In genomic region chrX:48540480-48540879, GRCh38 we compare ENCODE assay signal across 6 cellular contexts. TPM values are rescaled to one million over a fixed set of nuclear protein-coding genes. Genes with fewer than 3 reads are reported as not detected.
DNase-seq lines count a peak whose midpoint lies in the region; ATAC-seq and TF ChIP-seq lines count a peak whose summit lies in the region.

No MANE protein-coding gene starts in this region.

- TF ChIP-seq EP300 in upper lobe of left lung (IDR thresholded peaks at IDR 0.05): no peak

- TF ChIP-seq POLR2A in heart left ventricle (IDR thresholded peaks at IDR 0.05) (no peak), upper lobe of left lung (IDR thresholded peaks at IDR 0.05) (no peak)

- H3K27ac ChIP-seq in heart left ventricle: peak overlapping the region in 9 of 12 donors; percentile 24 to 95 (median 91)
- H3K27ac ChIP-seq in upper lobe of left lung: peak overlapping the region; percentile 86 to 95 (median 92)

- peak overlapping the region; percentile 53 to 91 (median 74) for H3K4me3 ChIP-seq in heart left ventricle
- H3K4me3 ChIP-seq in fibroblast of villous mesenchyme (ENCODE audit: low read depth, low read length): peak overlapping the region; percentile 77
- H3K4me3 ChIP-seq in upper lobe of left lung: peak overlapping the region in 3 of 4 donors; percentile 66 to 71 (median 67)

- H3K4me1 ChIP-seq in heart left ventricle (peaks cover 0 to 16% (median 3%) of the 10 kb centered on the region in 12 donors), upper lobe of left lung (peaks cover 0 to 7% (median 0%) of the 10 kb centered on the region in 4 donors)

- peaks cover 0 to 23% (median 8%) of the 10 kb centered on the region in 9 donors for H3K36me3 ChIP-seq in heart left ventricle
- peaks cover 0 to 13% (median 3%) of the 10 kb centered on the region in 4 donors for H3K36me3 ChIP-seq in upper lobe of left lung

- no peak for TF ChIP-seq CTCF in heart left ventricle (IDR thresholded peaks at IDR 0.05)
- no peak for TF ChIP-seq CTCF in fibroblast of villous mesenchyme (IDR thresholded peaks at IDR 0.05; ENCODE audit: insufficient read depth, low read depth, low read length)
- no peak for TF ChIP-seq CTCF in upper lobe of left lung (IDR thresholded peaks at IDR 0.05)

- H3K27me3 ChIP-seq in heart left ventricle (peaks cover 0 to 3% (median 0%) of the 10 kb centered on the region in 9 donors), upper lobe of left lung (no peaks in the 10 kb centered on the region)

- WGBS in heart left ventricle, 4 donors: 53 to 69% (median 64%) methylated on average over 7 of the region's 7 CpGs
- 74 to 77% methylated on average over 7 of the region's 7 CpGs for WGBS in upper lobe of left lung, 2 donors

- DNase-seq in heart left ventricle (no peak), cardiac septum (ENCODE audit: low spot score) (no peak), fibroblast of villous mesenchyme (ENCODE audit: low read depth) (no peak), upper lobe of left lung (no peak), G401 (ENCODE audit: low spot score) (no peak), NCI-H748 (lab: John Stamatoyannopoulos, UW; ENCODE audit: unreplicated experiment) (no peak)

- intact Hi-C loops in heart left ventricle (cut with DNase I) (no loop called here), cardiac septum (cut with DNase I) (no loop called here)

- in situ Hi-C loops in G401 (cut with HindIII; ENCODE audit: low sequenced_read_pairs): no loop called here

- H3K9me3 ChIP-seq in heart left ventricle (no peaks in the 10 kb centered on the region), upper lobe of left lung (peaks cover 0 to 7% (median 0%) of the 10 kb centered on the region in 4 donors)

- ATAC-seq in heart left ventricle (no peak), upper lobe of left lung (ENCODE audit: low FRiP score in 2 of 2) (no peak)

RNA-seq across cellular contexts. Expression of gene TBC1D25, which starts 1.0 kb away (rescaled TPM):
- total RNA-seq in heart left ventricle (10 to 100 TPM; 13.4 to 21.6 (median 16.8) TPM), cardiac septum (16.5 TPM), fibroblast of villous mesenchyme (7.8 and 12.2 TPM in 2 replicates), upper lobe of left lung (10 to 100 TPM; 15.2 to 26.4 (median 18.8) TPM)
- 10 to 100 TPM in 1 of 2 donors, 1 to 10 TPM in 1; 5.2 to 23.7 TPM for polyA plus RNA-seq in heart left ventricle
- total RNA-seq in G401 (2014; rRNA removed; shearing (Covaris generic)): 2.0 and 6.6 TPM in 2 replicates

RNA-seq across cellular contexts. Expression of gene EBP, which starts 18.9 kb away (rescaled TPM):
- total RNA-seq in heart left ventricle (10 to 100 TPM; 37.1 to 72.5 (median 55.3) TPM), cardiac septum (38.6 TPM), fibroblast of villous mesenchyme (126 and 200 TPM in 2 replicates), upper lobe of left lung (100 to 1,000 TPM in 2 of 6 donors, 10 to 100 TPM in 4; 21.0 to 101 (median 74.9) TPM)
- 100 to 1,000 TPM in 1 of 2 donors, 10 to 100 TPM in 1; 93.8 to 118 TPM for polyA plus RNA-seq in heart left ventricle
- total RNA-seq in G401 (2014; rRNA removed; shearing (Covaris generic)): 87.4 and 107 TPM in 2 replicates

RNA-seq across cellular contexts. Expression of gene PORCN, which starts 31.7 kb away (rescaled TPM):
- 10 to 100 TPM in 8 of 9 donors, 1 to 10 TPM in 1; 9.6 to 35.7 (median 17.3) TPM for total RNA-seq in heart left ventricle
- 10 to 100 TPM; 10.5 to 37.3 TPM for polyA plus RNA-seq in heart left ventricle
- 12.9 TPM for total RNA-seq in cardiac septum
- total RNA-seq in fibroblast of villous mesenchyme: 6.5 and 8.4 TPM in 2 replicates
- 10 to 100 TPM in 5 of 6 donors, 1 to 10 TPM in 1; 10.0 to 53.4 (median 14.3) TPM for total RNA-seq in upper lobe of left lung
- 3.5 and 11.8 TPM in 2 replicates for total RNA-seq in G401 (2014; rRNA removed; shearing (Covaris generic))

RNA-seq across cellular contexts. Expression of gene RBM3, which starts 33.8 kb away (rescaled TPM):
- 100 to 1,000 TPM in 5 of 9 donors, 10 to 100 TPM in 4; 34.5 to 172 (median 111) TPM for total RNA-seq in heart left ventricle
- 100 to 1,000 TPM in 1 of 2 donors, 10 to 100 TPM in 1; 56.5 to 187 TPM for polyA plus RNA-seq in heart left ventricle
- 96.9 TPM for total RNA-seq in cardiac septum
- 121 and 348 TPM in 2 replicates for total RNA-seq in fibroblast of villous mesenchyme
- 100 to 1,000 TPM; 129 to 486 (median 187) TPM for total RNA-seq in upper lobe of left lung
- total RNA-seq in G401 (2014; rRNA removed; shearing (Covaris generic)): 297 and 376 TPM in 2 replicates

RNA-seq across cellular contexts. Expression of gene WDR13, which starts 56.8 kb away (rescaled TPM):
- total RNA-seq in heart left ventricle (100 to 1,000 TPM; 123 to 235 (median 150) TPM), cardiac septum (170 TPM), fibroblast of villous mesenchyme (58.7 and 87.3 TPM in 2 replicates), upper lobe of left lung (100 to 1,000 TPM in 5 of 6 donors, 10 to 100 TPM in 1; 71.2 to 185 (median 141) TPM)
- 100 to 1,000 TPM; 209 to 281 TPM for polyA plus RNA-seq in heart left ventricle
- total RNA-seq in G401 (2014; rRNA removed; shearing (Covaris generic)): 71.3 and 76.8 TPM in 2 replicates
